In the genomic region with DNA sequence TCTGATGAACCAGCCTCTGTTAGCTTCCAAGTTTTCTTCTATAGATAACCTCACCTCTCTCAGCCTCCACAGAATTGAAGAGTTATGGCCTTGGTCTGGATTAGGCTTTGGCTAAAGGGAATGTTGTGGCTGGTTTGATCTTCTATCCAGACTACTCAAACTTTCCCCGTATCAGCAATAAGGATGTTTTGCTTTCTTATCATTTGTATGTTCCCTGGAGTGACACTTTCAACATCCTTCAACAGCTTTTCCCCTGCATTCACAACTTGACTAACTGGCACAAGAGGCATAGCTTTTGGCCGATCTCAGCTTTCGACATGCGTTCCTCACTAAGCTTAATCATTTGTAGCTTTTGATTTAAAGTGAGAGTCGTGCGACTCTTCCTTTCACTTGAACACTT, we compare ENCODE assay signal across 27 cellular contexts.
"Had no signal": no experiment of that assay in that cellular context is flagged by ENCODE, and none has a peak within 500 bp of the region (broad histone marks: within the 10 kb centered on the region; RNA-seq: fewer than 3 reads in every experiment).

No MANE protein-coding gene starts in this region.

- H3K27me3 ChIP-seq: ascending aorta, breast epithelium, cardiac muscle cell, colonic mucosa, foreskin keratinocyte, gastroesophageal sphincter had no signal

- H3K27ac ChIP-seq: ascending aorta, breast epithelium, cardiac muscle cell, colonic mucosa, foreskin keratinocyte, gastroesophageal sphincter, WERI-Rb-1 had no signal

- H3K9me3 ChIP-seq: ascending aorta, breast epithelium, colonic mucosa, gastroesophageal sphincter had no signal

- H3K4me3 ChIP-seq: ascending aorta, breast epithelium, cardiac muscle cell, colonic mucosa, gastroesophageal sphincter had no signal

- FAIRE-seq: endometrium had no signal

- H3K4me1 ChIP-seq: ascending aorta, breast epithelium, colonic mucosa, gastroesophageal sphincter had no signal

- ATAC-seq: activated CD4-positive, CD25-positive, alpha-beta regulatory T cell treated with anti-CD3 and anti-CD28 coated beads, Interleukin-2, amount 50 U/mL, for 24 hours; activated CD8-positive, alpha-beta T cell treated with anti-CD3 and anti-CD28 coated beads for 36 hours; activated T-cell treated with anti-CD3 and anti-CD28 coated beads, Interleukin-2, amount 50 U/mL, for 4 hours; activated T-helper 17 cell treated with anti-CD3 and anti-CD28 coated beads, Interleukin-2, amount 50 U/mL, for 72 hours; esophagus mucosa; foreskin keratinocyte; gastroesophageal sphincter had no signal

- DNase-seq: activated B cell treated with CpG ODN at 0.5 μM for 24 hours; activated CD4-positive, alpha-beta T cell treated with anti-CD3 and anti-CD28 coated beads for 48 hours; activated CD4-positive, alpha-beta T cell treated with anti-CD3 and anti-CD28 coated beads, Interleukin-2, amount 50 U/mL, for 1 hour; activated CD4-positive, alpha-beta T cell treated with anti-CD3 and anti-CD28 coated beads, Interleukin-2, amount 50 U/mL, for 48 hours; activated CD8-positive, alpha-beta memory T cell treated with anti-CD3 and anti-CD28 coated beads for 24 hours; activated CD8-positive, alpha-beta T cell treated with anti-CD3 and anti-CD28 coated beads for 36 hours; activated effector memory CD4-positive, alpha-beta T cell treated with Interleukin-2 at 50 U/mL for 16 hours; activated gamma-delta T cell treated with Interleukin-2 at 50 U/mL for 16 hours; activated naive CD4-positive, alpha-beta T cell treated with anti-CD3 and anti-CD28 coated beads, Interleukin-2, amount 50 U/mL, for 16 hours; activated naive CD4-positive, alpha-beta T cell treated with Interleukin-2 at 50 U/mL for 16 hours; activated T-cell treated with anti-CD3 and anti-CD28 coated beads, Interleukin-2, amount 50 U/mL, for 4 hours; amygdala; central memory CD4-positive, alpha-beta T cell; cerebellar nuclear complex; colonic mucosa; effector CD8-positive, alpha-beta T cell; foreskin keratinocyte; T1000; WERI-Rb-1 had no signal

- H3K36me3 ChIP-seq: ascending aorta, breast epithelium, cardiac muscle cell, colonic mucosa, gastroesophageal sphincter, WERI-Rb-1 had no signal
